In the genomic region with DNA sequence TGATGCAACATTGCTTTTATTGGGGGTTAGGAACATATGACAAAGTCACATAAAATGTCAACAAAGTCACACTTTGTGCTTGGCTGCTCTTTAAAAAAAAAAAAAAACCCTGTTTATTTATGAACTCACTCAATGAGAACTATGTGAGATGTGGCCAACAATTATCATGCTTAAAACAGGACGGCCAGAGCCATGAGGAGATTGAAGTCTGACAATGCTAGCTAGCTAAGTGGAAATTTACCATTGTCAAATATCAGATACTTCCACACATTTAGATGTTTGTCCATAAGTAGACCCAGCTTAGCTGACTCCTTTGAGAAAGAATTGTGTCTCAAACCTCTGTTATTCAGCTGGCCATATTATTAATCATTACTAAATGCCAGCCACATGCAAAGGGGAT, we compare ENCODE assay signal across 31 cellular contexts. TPM values are rescaled to one million over a fixed set of nuclear protein-coding genes. Genes with fewer than 3 reads are reported as not detected.
DNase-seq lines count a peak whose midpoint lies in the region; ATAC-seq and TF ChIP-seq lines count a peak whose summit lies in the region.
"Had no signal": no experiment of that assay in that cellular context is flagged by ENCODE, and none has a peak within 500 bp of the region (broad histone marks: within the 10 kb centered on the region; RNA-seq: fewer than 3 reads in every experiment).

No MANE protein-coding gene starts in this region.

- H3K36me3 ChIP-seq in adipocyte (ENCODE audit: control insufficient read depth, insufficient read depth, low read length, severe bottlenecking) (peaks cover 66% of the 10 kb centered on the region), hepatocyte (replicated peaks; ENCODE audit: insufficient read depth, low read depth) (peaks cover 12% of the 10 kb centered on the region)
- H3K36me3 ChIP-seq: neural progenitor cell had no signal

- no peak overlapping the region for H3K27ac Mint-ChIP-seq in T-helper 17 cell
- H3K27ac Mint-ChIP-seq: activated naive CD4-positive, alpha-beta T cell treated with anti-CD3 and anti-CD28 coated beads, Interleukin-2, amount 50 U/mL, for 24 hours; neural progenitor cell; progenitor cell of endocrine pancreas had no signal

- no peaks in the 10 kb centered on the region for H3K27me3 Mint-ChIP-seq in T-helper 17 cell

- TF ChIP-seq CTCF in AG10803 (conservative IDR thresholded peaks at IDR 0.05; ENCODE audit: low read length) (no peak), fibroblast of villous mesenchyme (IDR thresholded peaks at IDR 0.05; ENCODE audit: insufficient read depth, low read depth, low read length) (no peak), hepatocyte (IDR thresholded peaks at IDR 0.05; ENCODE audit: poor library complexity) (no peak)

- no peaks in the 10 kb centered on the region for H3K27me3 ChIP-seq in adipocyte (replicated peaks; ENCODE audit: control insufficient read depth, insufficient read depth, low read length)
- H3K27me3 ChIP-seq in hepatocyte = no peaks in the 10 kb centered on the region
- H3K27me3 ChIP-seq: MG63, neural progenitor cell, sigmoid colon, tibial nerve had no signal

- H3K9me3 ChIP-seq in adipocyte (ENCODE audit: control insufficient read depth, low read length) = no peaks in the 10 kb centered on the region
- H3K9me3 ChIP-seq in hepatocyte (ENCODE audit: low read depth) = no peaks in the 10 kb centered on the region
- no peaks in the 10 kb centered on the region for H3K9me3 ChIP-seq in T-helper 17 cell (ENCODE audit: control insufficient read depth, low read length, poor library complexity, severe bottlenecking)
- H3K9me3 ChIP-seq: MG63, sigmoid colon, tibial nerve had no signal

- no peak overlapping the region for H3K4me2 ChIP-seq in hepatocyte
- H3K4me2 ChIP-seq: neural progenitor cell had no signal

- H3K4me3 ChIP-seq in AG10803 (ENCODE audit: low read length) (no peak overlapping the region), adipocyte (ENCODE audit: low read length) (peak overlapping the region; percentile 24), fibroblast of villous mesenchyme (ENCODE audit: low read depth, low read length) (no peak overlapping the region), hepatocyte (no peak overlapping the region)
- H3K4me3 ChIP-seq: MG63, neural progenitor cell, sigmoid colon, SK-N-MC, tibial nerve had no signal

- H3K79me2 ChIP-seq in hepatocyte = peaks cover 55% of the 10 kb centered on the region

- H3K4me1 ChIP-seq in adipocyte (ENCODE audit: control insufficient read depth, insufficient read depth, low read length) = peaks cover 91% of the 10 kb centered on the region
- no peaks in the 10 kb centered on the region for H3K4me1 ChIP-seq in hepatocyte (ENCODE audit: insufficient read depth)

- DNase-seq in AG10803 (ENCODE audit: low read depth) (peak; percentile 60), adipocyte (ENCODE audit: low read depth) (no peak), fibroblast of villous mesenchyme (ENCODE audit: low read depth) (peak; percentile 77), renal cortical epithelial cell (ENCODE audit: low read depth) (peak; percentile 56), hepatocyte (ENCODE audit: low spot score) (no peak), MV-4-11 (lab: John Stamatoyannopoulos, UW) (no peak), T-helper 17 cell (no peak)
- DNase-seq: activated CD4-positive, alpha-beta T cell treated with anti-CD3 and anti-CD28 coated beads, Interleukin-2, amount 50 U/mL, for 4 hours; anterior cingulate cortex; cerebellar nuclear complex; GF-D8; glutamatergic neuron; KBM-7; mammary epithelial cell; MG63; NCI-H1417; NCI-H2081 treated with DMSO at 0.1 percent for 48 hours; NCI-H345; NCI-H748 treated with DMSO at 0.1 percent for 48 hours; sigmoid colon; stimulated activated CD4-positive, alpha-beta T cell treated with anti-CD3 and anti-CD28 coated beads, Interleukin-15, amount 100 ng/mL, for 24 hours; stimulated activated naive CD8-positive, alpha-beta T cell treated with anti-CD3 and anti-CD28 coated beads, Interleukin-15, Interleukin-2, amounts not matched to agents 100 U/mL and 50 U/mL, for 24 hours had no signal

- H3K36me3 Mint-ChIP-seq in T-helper 17 cell (ENCODE audit: low read depth) = no peaks in the 10 kb centered on the region
- H3K36me3 Mint-ChIP-seq: activated naive CD4-positive, alpha-beta T cell treated with anti-CD3 and anti-CD28 coated beads, Interleukin-2, amount 50 U/mL, for 24 hours had no signal

- H3K9me2 ChIP-seq in hepatocyte (replicated peaks; ENCODE audit: insufficient read depth) = no peaks in the 10 kb centered on the region

- no peak overlapping the region for H2AFZ ChIP-seq in hepatocyte
- H2AFZ ChIP-seq: neural progenitor cell had no signal

- peaks cover 15% of the 10 kb centered on the region for H4K20me1 ChIP-seq in hepatocyte (ENCODE audit: insufficient read depth, poor library complexity, severe bottlenecking)

- ATAC-seq in GM21390 (IDR thresholded peaks at IDR 0.05; ENCODE audit: unreplicated experiment) = no peak
- no peak for ATAC-seq in T-helper 17 cell
- ATAC-seq: stimulated activated naive CD8-positive, alpha-beta T cell treated with anti-CD3 and anti-CD28 coated beads, Interleukin-15, Interleukin-2, amounts not matched to agents 100 U/mL and 50 U/mL, for 24 hours had no signal

- 84% methylated on average over 1 of the region's 1 CpG for WGBS in hepatocyte (ENCODE audit: low lambda C conversion rate, missing lambda C conversion rate)

- H3K4me3 Mint-ChIP-seq in T-helper 17 cell = no peak overlapping the region
- H3K4me3 Mint-ChIP-seq: activated naive CD4-positive, alpha-beta T cell treated with anti-CD3 and anti-CD28 coated beads, Interleukin-2, amount 50 U/mL, for 24 hours; neural progenitor cell had no signal

- no peaks in the 10 kb centered on the region for H3K4me1 Mint-ChIP-seq in T-helper 17 cell
- H3K4me1 Mint-ChIP-seq: activated naive CD4-positive, alpha-beta T cell treated with anti-CD3 and anti-CD28 coated beads, Interleukin-2, amount 50 U/mL, for 24 hours had no signal

- peak overlapping the region; percentile 52 for H3K9ac ChIP-seq in adipocyte (ENCODE audit: low read length)
- H3K9ac ChIP-seq: neural progenitor cell had no signal

- no peak overlapping the region for H3K27ac ChIP-seq in hepatocyte
- H3K27ac ChIP-seq: neural progenitor cell, RWPE1, SK-N-MC had no signal

RNA-seq across cellular contexts. Expression of gene BLID, which starts 26.9 kb away (rescaled TPM):
- total RNA-seq in fibroblast of villous mesenchyme (6.0 and 9.3 TPM in 2 replicates), renal cortical epithelial cell (not detected in 2 replicates), hepatocyte (1.7 and 2.3 TPM in 2 replicates), T-helper 17 cell (not detected)
- polyA plus RNA-seq in hepatocyte = 0.41 and 0.99 TPM in 2 replicates
- total RNA-seq: HT-29; progenitor cell of endocrine pancreas; T-helper 1 cell treated with Interleukin-12 subunit alpha and Interleukin-12 subunit beta and Interleukin-4 antibody, amounts not matched to agents 30 ng/mL and 1 ng/mL, for 36 hours had no signal
- polyA plus RNA-seq: mammary epithelial cell had no signal

Comparison
In these comparisons a context has a peak if more than half of its experiments do, and no peak if none do; other contexts are left out.
1. DNase-seq: peak in AG10803 (single experiment), fibroblast of villous mesenchyme (single experiment) and renal cortical epithelial cell (single experiment); none in adipocyte (single experiment), hepatocyte (single experiment), MV-4-11 (single experiment) and T-helper 17 cell (0 of 3).